ENCODE assay signal across 1 cellular context in genomic region chr16:50171773-50172172, GRCh38.
A peak's percentile ranks its signal among the peaks of the same experiment; 100 is the strongest.
TF ChIP-seq lines count a peak whose summit lies in the region.

No MANE protein-coding gene starts in this region.

TF ChIP-seq in HEK293, 187 proteins besides CTCF, POLR2A, EP300 and RAD21:
- peak; percentile 67 for TF ChIP-seq ZBTB44 (tag by site-specific recombination; IDR thresholded peaks at IDR 0.05)
